In genomic region chr9:15161744-15162143, GRCh38 we compare ENCODE assay signal across 35 cellular contexts.
"Had no signal": no experiment of that assay in that cellular context is flagged by ENCODE, and none has a peak within 500 bp of the region (broad histone marks: within the 10 kb centered on the region; RNA-seq: fewer than 3 reads in every experiment).

No MANE protein-coding gene starts in this region.

- H3K4me2 ChIP-seq: SK-N-SH had no signal

- H3K4me3 Mint-ChIP-seq: activated CD4-positive, alpha-beta T cell treated with anti-CD3 and anti-CD28 coated beads for 36 hours; activated CD4-positive, alpha-beta T cell treated with anti-CD3 and anti-CD28 coated beads, Interleukin-2, amount 10 ng/mL, durations not matched to agents 7 days and 5 days; activated CD8-positive, alpha-beta T cell treated with anti-CD3 and anti-CD28 coated beads, Interleukin-2, amount 10 ng/mL, durations not matched to agents 7 days and 5 days; activated naive CD4-positive, alpha-beta T cell treated with anti-CD3 and anti-CD28 coated beads, Interleukin-2, amount 50 U/mL, for 24 hours; activated naive CD8-positive, alpha-beta T cell treated with anti-CD3 and anti-CD28 coated beads, Interleukin-2, amount 10 ng/mL, durations not matched to agents 7 days and 5 days; activated T-cell treated with anti-CD3 and anti-CD28 coated beads, Interleukin-2, amount 50 U/mL, for 24 hours; T-helper 1 cell treated with Interleukin-12 subunit alpha and Interleukin-12 subunit beta and Interleukin-4 antibody, amounts not matched to agents 30 μg/mL and 1 μg/mL, for 36 hours; T-helper 2 cell treated with Interferon-gamma antibody and Interleukin-4, amounts not matched to agents 5 μg/mL and 100 μg/mL, for 36 hours had no signal

- H3K36me3 ChIP-seq: ascending aorta, MG63, Peyer's patch, SJSA1 had no signal

- H3K9me3 Mint-ChIP-seq: activated CD4-positive, alpha-beta T cell treated with anti-CD3 and anti-CD28 coated beads, Interleukin-2, amount 10 ng/mL, durations not matched to agents 7 days and 5 days; activated naive CD4-positive, alpha-beta T cell treated with anti-CD3 and anti-CD28 coated beads, Interleukin-2, amount 50 U/mL, for 24 hours; activated naive CD8-positive, alpha-beta T cell treated with anti-CD3 and anti-CD28 coated beads, Interleukin-2, amount 10 ng/mL, durations not matched to agents 7 days and 5 days; activated T-cell treated with anti-CD3 and anti-CD28 coated beads, Interleukin-2, amount 50 U/mL, for 24 hours; activated T-helper 2 cell treated with anti-CD3 and anti-CD28 coated beads, Interferon-gamma antibody, Interleukin-2, Interleukin-4, amounts not matched to agents 10 μg/mL and 5 μg/mL and 100 μg/mL, durations not matched to agents 14 hours and 24 hours and 36 hours; T-helper 1 cell treated with Interleukin-12 subunit alpha and Interleukin-12 subunit beta and Interleukin-4 antibody, amounts not matched to agents 30 μg/mL and 1 μg/mL, for 36 hours; T-helper 2 cell treated with Interferon-gamma antibody and Interleukin-4, amounts not matched to agents 5 μg/mL and 100 μg/mL, for 36 hours had no signal

- H3K27me3 Mint-ChIP-seq: activated CD4-positive, alpha-beta T cell treated with anti-CD3 and anti-CD28 coated beads for 36 hours; activated CD4-positive, alpha-beta T cell treated with anti-CD3 and anti-CD28 coated beads, Interleukin-2, amount 10 ng/mL, durations not matched to agents 7 days and 5 days; activated naive CD4-positive, alpha-beta T cell treated with anti-CD3 and anti-CD28 coated beads, Interleukin-2, amount 50 U/mL, for 24 hours had no signal

- H3K4me1 ChIP-seq: Peyer's patch, SJSA1 had no signal

- FAIRE-seq: TTC549 had no signal

- H3K4me1 Mint-ChIP-seq: activated CD4-positive, alpha-beta T cell treated with anti-CD3 and anti-CD28 coated beads for 36 hours; activated naive CD4-positive, alpha-beta T cell treated with anti-CD3 and anti-CD28 coated beads, Interleukin-2, amount 50 U/mL, for 24 hours; activated naive CD8-positive, alpha-beta T cell treated with anti-CD3 and anti-CD28 coated beads, Interleukin-2, amount 10 ng/mL, durations not matched to agents 7 days and 5 days had no signal

- H3K27ac ChIP-seq: Peyer's patch, SJSA1 had no signal

- ATAC-seq: activated CD4-positive, alpha-beta T cell treated with anti-CD3 and anti-CD28 coated beads for 36 hours; activated CD4-positive, CD25-positive, alpha-beta regulatory T cell treated with anti-CD3 and anti-CD28 coated beads, Interleukin-2, amount 50 U/mL, for 24 hours; activated CD8-positive, alpha-beta T cell treated with anti-CD3 and anti-CD28 coated beads, Interleukin-2, amount 10 ng/mL, durations not matched to agents 7 days and 5 days; PC-3 had no signal

- DNase-seq: activated CD4-positive, alpha-beta T cell treated with anti-CD3 and anti-CD28 coated beads for 36 hours; activated CD4-positive, alpha-beta T cell treated with anti-CD3 and anti-CD28 coated beads, Interleukin-2, amount 10 ng/mL, durations not matched to agents 7 days and 5 days; activated CD4-positive, alpha-beta T cell treated with anti-CD3 and anti-CD28 coated beads, Interleukin-2, amount 50 U/mL, for 48 hours; activated CD8-positive, alpha-beta T cell treated with anti-CD3 and anti-CD28 coated beads, Interleukin-2, amount 10 ng/mL, durations not matched to agents 7 days and 5 days; activated gamma-delta T cell; activated naive CD4-positive, alpha-beta T cell treated with Interleukin-2 at 50 U/mL for 16 hours; activated naive CD8-positive, alpha-beta T cell treated with anti-CD3 and anti-CD28 coated beads, Interleukin-2, amount 10 ng/mL, durations not matched to agents 7 days and 5 days; activated T-cell treated with anti-CD3 and anti-CD28 coated beads, Interleukin-2, amount 50 U/mL, for 24 hours; amygdala; Kasumi-1; NCI-H1048; NCI-H1105 treated with DMSO at 0.1 percent for 48 hours; NCI-H1436; NCI-H1694; NCI-H1930; NCI-H2107; NCI-H2171; NCI-H510A; NCI-H526; NCI-H748 treated with DMSO at 0.1 percent for 48 hours; NK-92 treated with Interleukin-12 subunit alpha and Interleukin-12 subunit beta, amount 100 ng/mL, for 24 hours; PC-3; Peyer's patch; RPMI8226; SHP77 treated with DMSO at 0.1 percent for 48 hours; SK-N-SH had no signal

- H3K27me3 ChIP-seq: ascending aorta, MG63, Peyer's patch, SJSA1 had no signal

- H3K9me2 ChIP-seq: SK-N-SH had no signal

- H3K9me3 ChIP-seq: ascending aorta, Peyer's patch, SJSA1, SK-N-SH had no signal

- H3K4me3 ChIP-seq: ascending aorta, MG63, Peyer's patch, SJSA1 had no signal

- H3K9ac ChIP-seq: SK-N-SH had no signal

- H3K27ac Mint-ChIP-seq: activated CD4-positive, alpha-beta T cell treated with anti-CD3 and anti-CD28 coated beads for 36 hours; activated CD4-positive, alpha-beta T cell treated with anti-CD3 and anti-CD28 coated beads, Interleukin-2, amount 10 ng/mL, durations not matched to agents 7 days and 5 days; activated CD8-positive, alpha-beta T cell treated with anti-CD3 and anti-CD28 coated beads, Interleukin-2, amount 10 ng/mL, durations not matched to agents 7 days and 5 days; activated naive CD4-positive, alpha-beta T cell treated with anti-CD3 and anti-CD28 coated beads, Interleukin-2, amount 50 U/mL, for 24 hours; activated naive CD8-positive, alpha-beta T cell treated with anti-CD3 and anti-CD28 coated beads, Interleukin-2, amount 10 ng/mL, durations not matched to agents 7 days and 5 days; activated T-cell treated with anti-CD3 and anti-CD28 coated beads, Interleukin-2, amount 50 U/mL, for 24 hours; activated T-helper 2 cell treated with anti-CD3 and anti-CD28 coated beads, Interferon-gamma antibody, Interleukin-2, Interleukin-4, amounts not matched to agents 10 μg/mL and 5 μg/mL and 100 μg/mL, durations not matched to agents 14 hours and 24 hours and 36 hours; T-helper 1 cell treated with Interleukin-12 subunit alpha and Interleukin-12 subunit beta and Interleukin-4 antibody, amounts not matched to agents 30 μg/mL and 1 μg/mL, for 36 hours; T-helper 2 cell treated with Interferon-gamma antibody and Interleukin-4, amounts not matched to agents 5 μg/mL and 100 μg/mL, for 36 hours had no signal
